ENCODE assay signal across 26 cellular contexts in genomic region chr4:4603592-4603991, GRCh38.
"Had no signal": no experiment of that assay in that cellular context is flagged by ENCODE, and none has a peak within 500 bp of the region (broad histone marks: within the 10 kb centered on the region; RNA-seq: fewer than 3 reads in every experiment).

No MANE protein-coding gene starts in this region.

- H3K9me3 ChIP-seq: adrenal gland, body of pancreas, colonic mucosa, esophagus squamous epithelium had no signal

- H3K9me3 Mint-ChIP-seq: activated CD4-positive, alpha-beta memory T cell treated with anti-CD3 and anti-CD28 coated beads for 36 hours; activated CD4-positive, alpha-beta T cell treated with anti-CD3 and anti-CD28 coated beads, Interleukin-2, amount 10 ng/mL, durations not matched to agents 24 days and 14 days; activated naive CD4-positive, alpha-beta T cell treated with anti-CD3 and anti-CD28 coated beads for 36 hours; activated naive CD8-positive, alpha-beta T cell treated with anti-CD3 and anti-CD28 coated beads for 36 hours; activated naive CD8-positive, alpha-beta T cell treated with anti-CD3 and anti-CD28 coated beads, Interleukin-2, amount 50 U/mL, for 24 hours; activated T-cell treated with anti-CD3 and anti-CD28 coated beads, Interleukin-2, amount 50 U/mL, for 24 hours; activated T-helper 2 cell treated with anti-CD3 and anti-CD28 coated beads, Interferon-gamma antibody, Interleukin-2, Interleukin-4, amounts not matched to agents 10 μg/mL and 5 μg/mL and 100 μg/mL, durations not matched to agents 14 hours and 24 hours and 36 hours had no signal

- DNase-seq: activated CD4-positive, alpha-beta memory T cell treated with anti-CD3 and anti-CD28 coated beads for 36 hours; activated CD4-positive, alpha-beta T cell treated with anti-CD3 and anti-CD28 coated beads for 36 hours; activated CD4-positive, alpha-beta T cell treated with anti-CD3 and anti-CD28 coated beads, Interleukin-2, amount 10 ng/mL, durations not matched to agents 24 days and 14 days; activated CD4-positive, CD25-positive, alpha-beta regulatory T cell; activated CD4-positive, CD25-positive, alpha-beta regulatory T cell treated with anti-CD3 and anti-CD28 coated beads, Interleukin-2, amount 50 U/mL, for 72 hours; activated CD8-positive, alpha-beta memory T cell treated with anti-CD3 and anti-CD28 coated beads, Interleukin-2, amount 50 U/mL, for 48 hours; activated CD8-positive, alpha-beta T cell treated with anti-CD3 and anti-CD28 coated beads, Interleukin-2, amount 10 ng/mL, durations not matched to agents 7 days and 5 days; activated effector memory CD4-positive, alpha-beta T cell treated with anti-CD3 and anti-CD28 coated beads, Interleukin-2, amount 50 U/mL, for 16 hours; activated naive CD4-positive, alpha-beta T cell treated with anti-CD3 and anti-CD28 coated beads for 36 hours; activated naive CD8-positive, alpha-beta T cell treated with anti-CD3 and anti-CD28 coated beads for 36 hours; activated naive CD8-positive, alpha-beta T cell treated with anti-CD3 and anti-CD28 coated beads, Interleukin-2, amount 50 U/mL, for 24 hours; activated T-cell treated with anti-CD3 and anti-CD28 coated beads for 4 hours; activated T-cell treated with anti-CD3 and anti-CD28 coated beads, Interleukin-2, amount 50 U/mL, for 24 hours; adrenal gland; amygdala; aorta; body of pancreas; colonic mucosa; effector CD8-positive, alpha-beta T cell; esophagus squamous epithelium; foreskin fibroblast; heart left ventricle; T-helper 2 cell had no signal

- H3K4me1 ChIP-seq: adrenal gland, body of pancreas, colonic mucosa, esophagus squamous epithelium had no signal

- H3K4me3 Mint-ChIP-seq: activated CD4-positive, alpha-beta memory T cell treated with anti-CD3 and anti-CD28 coated beads for 36 hours; activated CD4-positive, alpha-beta T cell treated with anti-CD3 and anti-CD28 coated beads for 36 hours; activated CD4-positive, alpha-beta T cell treated with anti-CD3 and anti-CD28 coated beads, Interleukin-2, amount 10 ng/mL, durations not matched to agents 24 days and 14 days; activated CD8-positive, alpha-beta T cell treated with anti-CD3 and anti-CD28 coated beads, Interleukin-2, amount 10 ng/mL, durations not matched to agents 7 days and 5 days; activated naive CD4-positive, alpha-beta T cell treated with anti-CD3 and anti-CD28 coated beads for 36 hours; activated naive CD4-positive, alpha-beta T cell treated with anti-CD3 and anti-CD28 coated beads, Interleukin-2, amount 50 U/mL, for 24 hours; activated naive CD8-positive, alpha-beta T cell treated with anti-CD3 and anti-CD28 coated beads for 36 hours; activated naive CD8-positive, alpha-beta T cell treated with anti-CD3 and anti-CD28 coated beads, Interleukin-2, amount 50 U/mL, for 24 hours; activated T-cell treated with anti-CD3 and anti-CD28 coated beads, Interleukin-2, amount 50 U/mL, for 24 hours had no signal

- ATAC-seq: activated CD4-positive, alpha-beta T cell treated with anti-CD3 and anti-CD28 coated beads for 36 hours; activated CD8-positive, alpha-beta T cell treated with anti-CD3 and anti-CD28 coated beads, Interleukin-2, amount 10 ng/mL, durations not matched to agents 7 days and 5 days; activated naive CD8-positive, alpha-beta T cell treated with anti-CD3 and anti-CD28 coated beads, Interleukin-2, amount 50 U/mL, for 24 hours; body of pancreas; heart left ventricle had no signal

- H3K27ac ChIP-seq: adrenal gland, body of pancreas, colonic mucosa, epithelial cell of prostate, esophagus squamous epithelium, heart left ventricle had no signal

- H3K27ac Mint-ChIP-seq: activated CD4-positive, alpha-beta memory T cell treated with anti-CD3 and anti-CD28 coated beads for 36 hours; activated CD4-positive, alpha-beta T cell treated with anti-CD3 and anti-CD28 coated beads for 36 hours; activated CD4-positive, alpha-beta T cell treated with anti-CD3 and anti-CD28 coated beads, Interleukin-2, amount 10 ng/mL, durations not matched to agents 24 days and 14 days; activated CD8-positive, alpha-beta T cell treated with anti-CD3 and anti-CD28 coated beads, Interleukin-2, amount 10 ng/mL, durations not matched to agents 7 days and 5 days; activated naive CD4-positive, alpha-beta T cell treated with anti-CD3 and anti-CD28 coated beads for 36 hours; activated naive CD4-positive, alpha-beta T cell treated with anti-CD3 and anti-CD28 coated beads, Interleukin-2, amount 50 U/mL, for 24 hours; activated naive CD8-positive, alpha-beta T cell treated with anti-CD3 and anti-CD28 coated beads for 36 hours; activated naive CD8-positive, alpha-beta T cell treated with anti-CD3 and anti-CD28 coated beads, Interleukin-2, amount 50 U/mL, for 24 hours; activated T-cell treated with anti-CD3 and anti-CD28 coated beads, Interleukin-2, amount 50 U/mL, for 24 hours; activated T-helper 2 cell treated with anti-CD3 and anti-CD28 coated beads, Interferon-gamma antibody, Interleukin-2, Interleukin-4, amounts not matched to agents 10 μg/mL and 5 μg/mL and 100 μg/mL, durations not matched to agents 14 hours and 24 hours and 36 hours had no signal

- H3K27me3 ChIP-seq: adrenal gland, body of pancreas, colonic mucosa, esophagus squamous epithelium, heart left ventricle had no signal

- H3K4me1 Mint-ChIP-seq: activated CD4-positive, alpha-beta T cell treated with anti-CD3 and anti-CD28 coated beads for 36 hours; activated CD4-positive, alpha-beta T cell treated with anti-CD3 and anti-CD28 coated beads, Interleukin-2, amount 10 ng/mL, durations not matched to agents 24 days and 14 days; activated naive CD4-positive, alpha-beta T cell treated with anti-CD3 and anti-CD28 coated beads, Interleukin-2, amount 50 U/mL, for 24 hours; activated naive CD8-positive, alpha-beta T cell treated with anti-CD3 and anti-CD28 coated beads for 36 hours; activated naive CD8-positive, alpha-beta T cell treated with anti-CD3 and anti-CD28 coated beads, Interleukin-2, amount 50 U/mL, for 24 hours had no signal

- H3K36me3 ChIP-seq: adrenal gland, colonic mucosa, esophagus squamous epithelium, heart left ventricle had no signal

- H3K27me3 Mint-ChIP-seq: activated CD4-positive, alpha-beta memory T cell treated with anti-CD3 and anti-CD28 coated beads for 36 hours; activated CD4-positive, alpha-beta T cell treated with anti-CD3 and anti-CD28 coated beads for 36 hours; activated CD4-positive, alpha-beta T cell treated with anti-CD3 and anti-CD28 coated beads, Interleukin-2, amount 10 ng/mL, durations not matched to agents 24 days and 14 days; activated naive CD4-positive, alpha-beta T cell treated with anti-CD3 and anti-CD28 coated beads, Interleukin-2, amount 50 U/mL, for 24 hours; activated naive CD8-positive, alpha-beta T cell treated with anti-CD3 and anti-CD28 coated beads for 36 hours; activated naive CD8-positive, alpha-beta T cell treated with anti-CD3 and anti-CD28 coated beads, Interleukin-2, amount 50 U/mL, for 24 hours; activated T-cell treated with anti-CD3 and anti-CD28 coated beads, Interleukin-2, amount 50 U/mL, for 24 hours had no signal

- H3K4me3 ChIP-seq: adrenal gland, body of pancreas, colonic mucosa, esophagus squamous epithelium, heart left ventricle had no signal
